ENCODE assay signal across 6 cellular contexts in genomic region chr11:129292092-129292491, GRCh38.
"Had no signal": no experiment of that assay in that cellular context is flagged by ENCODE, and none has a peak within 500 bp of the region (broad histone marks: within the 10 kb centered on the region; RNA-seq: fewer than 3 reads in every experiment).

No MANE protein-coding gene starts in this region.

- H3K27ac Mint-ChIP-seq: GM23338 had no signal

- H3K4me2 ChIP-seq: GM23338 had no signal

- H3K4me3 Mint-ChIP-seq: GM23338, H9 had no signal

- H3K27ac ChIP-seq: HL-60 had no signal

- H3K4me3 ChIP-seq: GM23338, K562 had no signal

- DNase-seq: H9, HCEC 1CT, IMR-90 had no signal

- H3K9me3 Mint-ChIP-seq: GM23338, H9 had no signal
